In the genomic region with DNA sequence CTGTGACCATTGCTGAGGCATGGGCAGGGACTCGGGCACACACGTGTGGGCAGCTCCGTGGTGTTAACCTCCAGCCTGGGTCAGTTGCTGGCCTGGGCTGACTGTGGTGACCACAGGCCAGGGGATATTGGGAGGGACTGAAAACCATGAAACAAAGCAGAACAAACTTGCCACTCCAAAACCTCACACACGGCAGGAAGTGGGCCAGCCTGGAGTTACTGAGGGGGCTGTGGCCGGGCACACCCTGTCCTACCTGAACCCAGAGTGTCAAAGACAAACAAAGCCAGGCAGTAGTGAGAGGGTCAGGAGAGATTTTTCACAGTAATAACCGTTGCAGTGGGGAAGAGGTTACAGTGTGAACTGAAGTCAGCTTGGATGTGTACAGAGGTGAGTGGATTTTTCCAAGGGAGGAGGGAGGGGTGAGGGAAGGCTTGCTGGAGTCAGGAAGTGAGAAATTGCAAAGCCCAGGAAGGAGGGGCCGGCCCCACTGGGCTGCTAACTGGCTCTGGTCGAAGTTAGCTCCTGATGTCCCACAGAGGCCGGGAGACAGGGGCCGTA, we compare ENCODE assay signal across 1 cellular context.
TF ChIP-seq lines count a peak whose summit lies in the region.

No MANE protein-coding gene starts in this region.

TF ChIP-seq in H1, 55 proteins besides CTCF, POLR2A, EP300 and RAD21:
- TF ChIP-seq HDAC6 (IDR thresholded peaks at IDR 0.05; ENCODE audit: low read depth, low read length): no peak
- no peak for TF ChIP-seq KDM5A (IDR thresholded peaks at IDR 0.05; ENCODE audit: low read length)
- TF ChIP-seq SAP30 (IDR thresholded peaks at IDR 0.05; ENCODE audit: insufficient read depth, insufficient replicate concordance, low read length): no peak
- no peak for TF ChIP-seq CBX5 (IDR thresholded peaks at IDR 0.05; ENCODE audit: low read depth, low read length)
- TF ChIP-seq BACH1 (IDR thresholded peaks at IDR 0.05; ENCODE audit: low read length): no peak
- no peak for TF ChIP-seq RFX5 (IDR thresholded peaks at IDR 0.05; ENCODE audit: borderline replicate concordance, low read depth, low read length)
- TF ChIP-seq POU5F1 (IDR thresholded peaks at IDR 0.05; ENCODE audit: low read depth, low read length): no peak
- TF ChIP-seq GTF2F1 (IDR thresholded peaks at IDR 0.05; ENCODE audit: borderline replicate concordance, low read depth, low read length): no peak
- TF ChIP-seq CBX8 (IDR thresholded peaks at IDR 0.05; ENCODE audit: borderline replicate concordance, low read depth, low read length): no peak
- no peak for TF ChIP-seq PHF8 (conservative IDR thresholded peaks at IDR 0.05; ENCODE audit: low read depth, low read length)
- no peak for TF ChIP-seq BCL11A (IDR thresholded peaks at IDR 0.05; ENCODE audit: low read depth in 2 of 2, low read length in 2 of 2)
- TF ChIP-seq ASH2L (IDR thresholded peaks at IDR 0.05; ENCODE audit: low read length): no peak
- no peak for TF ChIP-seq SP2 (IDR thresholded peaks at IDR 0.05; ENCODE audit: low read length)
- no peak for TF ChIP-seq RBBP5 (IDR thresholded peaks at IDR 0.05; ENCODE audit: borderline replicate concordance, low read depth, low read length)
- TF ChIP-seq, protein P1, sequence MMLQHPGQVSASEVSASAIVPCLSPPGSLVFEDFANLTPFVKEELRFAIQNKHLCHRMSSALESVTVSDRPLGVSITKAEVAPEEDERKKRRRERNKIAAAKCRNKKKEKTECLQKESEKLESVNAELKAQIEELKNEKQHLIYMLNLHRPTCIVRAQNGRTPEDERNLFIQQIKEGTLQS (IDR thresholded peaks at IDR 0.05; ENCODE audit: insufficient read depth, low read depth, low read length): no peak
- TF ChIP-seq, protein P2, sequence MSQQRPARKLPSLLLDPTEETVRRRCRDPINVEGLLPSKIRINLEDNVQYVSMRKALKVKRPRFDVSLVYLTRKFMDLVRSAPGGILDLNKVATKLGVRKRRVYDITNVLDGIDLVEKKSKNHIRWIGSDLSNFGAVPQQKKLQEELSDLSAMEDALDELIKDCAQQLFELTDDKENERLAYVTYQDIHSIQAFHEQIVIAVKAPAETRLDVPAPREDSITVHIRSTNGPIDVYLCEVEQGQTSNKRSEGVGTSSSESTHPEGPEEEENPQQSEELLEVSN (IDR thresholded peaks at IDR 0.05): no peak
- no peak for TF ChIP-seq BRCA1 (IDR thresholded peaks at IDR 0.05; ENCODE audit: low read depth, low read length)
- TF ChIP-seq MAFK (IDR thresholded peaks at IDR 0.05; ENCODE audit: low read depth, low read length): no peak
TF ChIP-seq in H1: peak in this region for 0.
